1 cellular context compared by ENCODE assay signal in the genomic region with DNA sequence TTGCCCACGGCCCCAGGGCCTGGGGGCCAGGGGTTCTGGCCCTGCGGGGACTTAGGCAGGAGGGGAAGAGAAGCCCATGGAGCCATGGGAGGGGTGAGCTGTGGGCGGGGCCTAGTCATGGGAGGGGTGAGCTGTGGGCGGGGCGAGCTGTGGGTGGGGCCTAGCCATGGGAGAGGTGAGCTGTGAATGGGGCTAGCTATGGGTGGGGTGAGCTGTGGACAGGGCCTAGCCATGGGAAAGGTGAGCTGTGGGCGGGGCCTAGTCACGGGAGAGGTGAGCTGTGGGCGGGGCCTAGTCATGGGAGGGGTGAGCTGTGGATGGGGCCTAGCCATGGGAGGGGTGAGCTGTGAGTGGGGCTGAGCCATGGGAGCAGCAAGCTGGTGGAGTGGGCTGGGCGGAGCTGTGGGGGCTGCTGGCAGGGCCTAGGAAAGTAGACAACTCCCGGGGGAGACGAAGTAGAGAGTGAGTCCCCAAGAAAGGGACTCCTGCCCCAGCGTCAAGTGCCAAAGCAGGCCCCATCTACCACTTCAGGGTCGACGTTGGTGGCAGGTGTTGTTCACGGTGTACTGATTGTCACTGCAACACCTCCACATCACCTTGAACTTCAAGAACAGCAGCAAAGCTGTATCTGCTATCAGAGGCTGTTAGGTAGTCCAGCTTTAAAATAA.
TF ChIP-seq lines count a peak whose summit lies in the region.

No MANE protein-coding gene starts in this region.

TF ChIP-seq in Ishikawa, 13 proteins besides CTCF, POLR2A, EP300 and RAD21 (continued from another document):
- no peak for TF ChIP-seq USF1 (IDR thresholded peaks at IDR 0.05)
- no peak for TF ChIP-seq TAF1 (IDR thresholded peaks at IDR 0.05; ENCODE audit: low read depth)
- TF ChIP-seq NFIC (IDR thresholded peaks at IDR 0.05), result no peak
